8 cellular contexts compared by ENCODE assay signal in genomic region chr19:44113138-44113783, GRCh38. TPM values are rescaled to one million over a fixed set of nuclear protein-coding genes. Genes with fewer than 3 reads are reported as not detected.
DNase-seq lines count a peak whose midpoint lies in the region; TF ChIP-seq lines count a peak whose summit lies in the region.

Gene ZNF225 (plus strand): TSS chr19:44113399. CDS start chr19:44115828, 2,429 bp downstream.

- peak within 1 kb of the TSS; percentile 100 for H3K4me3 Mint-ChIP-seq in activated naive CD8-positive, alpha-beta T cell

- no peaks in the 10 kb centered on the region for H3K27me3 Mint-ChIP-seq in activated naive CD8-positive, alpha-beta T cell

- H3K9me3 ChIP-seq in SK-N-MC (ENCODE audit: low read depth, low read length) = peaks cover 7% of the 10 kb centered on the region

- peak within 1 kb of the TSS; percentile 84 for H3K4me3 ChIP-seq in SK-N-MC

- H3K36me3 ChIP-seq in SK-N-MC (ENCODE audit: insufficient read depth, low read length) = peaks cover 15% of the 10 kb centered on the region

- peaks cover 29% of the 10 kb centered on the region for H3K4me1 Mint-ChIP-seq in activated naive CD8-positive, alpha-beta T cell (ENCODE audit: low read depth)

- DNase-seq in GM04503 (ENCODE audit: low read depth) (peak; percentile 96), HEK293T (ENCODE audit: extremely low spot score) (peak; percentile 89), MV-4-11 (lab: John Stamatoyannopoulos, UW) (peak; percentile 100), SK-N-MC (ENCODE audit: low read depth, low spot score) (peak; percentile 90), glomerular visceral epithelial cell (ENCODE audit: extremely low spot score) (peak; percentile 97), occipital lobe (lab: John Stamatoyannopoulos, UW) (peak; percentile 98)

- H3K27ac ChIP-seq in SK-N-MC (peak within 1 kb of the TSS; percentile 43; the same call in 1 of the 2 replicates), temporal lobe (ENCODE audit: low read depth, low read length) (peak within 1 kb of the TSS; percentile 61)

- H3K9me3 Mint-ChIP-seq in activated naive CD8-positive, alpha-beta T cell (ENCODE audit: low read depth) = peaks cover 11% of the 10 kb centered on the region

- CTCF ChIA-PET in HEK293T (lab: Yijun Ruan, JAX) = interaction anchor here (0.6 kb wide), 1 partner anchor 162 kb away, joined by 4 read pairs; the partner anchor contains the start of gene ZNF221

- peak within 1 kb of the TSS; percentile 80 for H3K9ac ChIP-seq in SK-N-MC (ENCODE audit: insufficient read length)

- H3K27ac Mint-ChIP-seq in activated naive CD8-positive, alpha-beta T cell = peak within 1 kb of the TSS; percentile 95

- H3K36me3 Mint-ChIP-seq in activated naive CD8-positive, alpha-beta T cell = peaks cover 12% of the 10 kb centered on the region

- POLR2A ChIA-PET in HEK293T (lab: Yijun Ruan, JAX) = interaction anchor here (1.1 to 2.1 kb wide), 3 partner anchors 29 to 99 kb away, joined by 3 to 10 read pairs (median 4); partner anchors contain the start of genes ZNF226 and ZNF227

TF ChIP-seq in HEK293T, 16 proteins besides CTCF, POLR2A, EP300 and RAD21:
- TF ChIP-seq SUZ12 (IDR thresholded peaks at IDR 0.05) (peak; percentile 79), NFRKB (IDR thresholded peaks at IDR 0.05) (no peak), ELF4 (IDR thresholded peaks at IDR 0.05) (peak; percentile 85)
TF ChIP-seq in HEK293T: peak in this region for 2.

RNA-seq across cellular contexts. Expression of gene ZNF225, which starts in this region (rescaled TPM):
- total RNA-seq in occipital lobe (13.1 TPM), temporal lobe (11.3 TPM)

Comparison
In these comparisons a context has a peak if more than half of its experiments do, and no peak if none do; other contexts are left out.
1. Peak in every context shown above with its lines: DNase-seq, H3K4me3 ChIP-seq and H3K27ac ChIP-seq.